ENCODE assay signal across 10 cellular contexts in the genomic region with DNA sequence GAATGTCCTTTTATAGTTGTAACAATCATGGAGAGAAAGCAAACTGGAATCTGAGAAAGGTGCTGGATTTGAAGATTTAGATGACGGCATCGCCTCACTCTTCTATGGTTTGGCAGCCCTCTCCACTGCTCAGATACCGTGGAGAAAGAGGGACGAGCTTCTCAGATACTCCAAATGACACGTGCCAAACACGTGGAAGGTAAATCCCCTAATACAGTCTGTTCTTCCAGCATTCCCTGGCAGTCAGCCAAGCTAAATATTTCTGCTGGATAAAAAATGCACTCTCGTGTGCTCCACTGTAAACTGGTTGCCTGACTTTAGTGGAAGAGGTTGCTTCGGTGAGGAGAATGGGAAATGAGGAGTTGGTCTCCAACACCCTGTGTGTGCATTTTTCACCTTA. TPM values are rescaled to one million over a fixed set of nuclear protein-coding genes. Genes with fewer than 3 reads are reported as not detected.
A peak's percentile ranks its signal among the peaks of the same experiment; 100 is the strongest.
DNase-seq lines count a peak whose midpoint lies in the region; ATAC-seq and TF ChIP-seq lines count a peak whose summit lies in the region.
"Had no signal": no experiment of that assay in that cellular context is flagged by ENCODE, and none has a peak within 500 bp of the region (broad histone marks: within the 10 kb centered on the region; RNA-seq: fewer than 3 reads in every experiment).

No MANE protein-coding gene starts in this region.

- H3K27me3 ChIP-seq in brain microvascular endothelial cell (replicated peaks) (no peaks in the 10 kb centered on the region), MM.1S (replicated peaks; ENCODE audit: insufficient read depth, low read length) (no peaks in the 10 kb centered on the region)

- H3K36me3 ChIP-seq in brain microvascular endothelial cell (replicated peaks) = no peaks in the 10 kb centered on the region
- no peaks in the 10 kb centered on the region for H3K36me3 ChIP-seq in MM.1S (replicated peaks; ENCODE audit: insufficient read depth, low read length)

- in situ Hi-C loops in brain microvascular endothelial cell (cut with HindIII; ENCODE audit: low pct_ligation_motif_present, low sequenced_read_pairs) = no loop called here

- no peaks in the 10 kb centered on the region for H3K9me2 ChIP-seq in MM.1S (replicated peaks; ENCODE audit: insufficient read depth, low read length)

- H4K20me1 ChIP-seq in MM.1S (ENCODE audit: insufficient read depth, low read length) = no peaks in the 10 kb centered on the region

- no peak overlapping the region for H3K4me2 ChIP-seq in MM.1S (ENCODE audit: low read depth, low read length)

- no peaks in the 10 kb centered on the region for H3K9me3 ChIP-seq in MM.1S (replicated peaks; ENCODE audit: insufficient read depth, low read length)

- no peak overlapping the region for H3K27ac ChIP-seq in brain microvascular endothelial cell
- no peak overlapping the region for H3K27ac ChIP-seq in MM.1S (ENCODE audit: low read length)

- ATAC-seq in GM21723 (IDR thresholded peaks at IDR 0.05; ENCODE audit: unreplicated experiment) (no peak), GM21360 (IDR thresholded peaks at IDR 0.05; ENCODE audit: unreplicated experiment) (no peak)

- no peak for TF ChIP-seq CTCF in brain microvascular endothelial cell (IDR thresholded peaks at IDR 0.05; ENCODE audit: low read depth, low read length, missing control alignments)
- TF ChIP-seq CTCF in MM.1S (IDR thresholded peaks at IDR 0.05; ENCODE audit: low read length) = no peak

- no peaks in the 10 kb centered on the region for H3K4me1 ChIP-seq in MM.1S (ENCODE audit: low read length)

- no peak overlapping the region for H2AFZ ChIP-seq in MM.1S (ENCODE audit: low read length)

- peaks cover 53% of the 10 kb centered on the region for H3K79me2 ChIP-seq in MM.1S (ENCODE audit: low read length)

- no peak overlapping the region for H3K9ac ChIP-seq in MM.1S (ENCODE audit: low read length)

- H3K4me3 ChIP-seq in brain microvascular endothelial cell (ENCODE audit: low read depth, low read length) (no peak overlapping the region), MM.1S (ENCODE audit: low read length) (no peak overlapping the region)

- DNase-seq in Daoy (ENCODE audit: low read depth) (peak; percentile 84), NCI-H2171 (lab: John Stamatoyannopoulos, UW) (peak; percentile 42), brain microvascular endothelial cell (peak; percentile 74), myocyte (ENCODE audit: low read depth) (peak; percentile 80), MM.1S (no peak)
- DNase-seq in activated T-cell treated with anti-CD3 and anti-CD28 coated beads, Interleukin-2, amount 50 U/mL, for 1 hour = no peak
- DNase-seq: activated naive CD4-positive, alpha-beta T cell treated with Interleukin-2 at 50 U/mL for 16 hours; kidney had no signal

- no peaks in the 10 kb centered on the region for H3F3A ChIP-seq in MM.1S (ENCODE audit: insufficient read depth, low read length)

RNA-seq across cellular contexts. Expression of a gene that starts 16.7 kb away (rescaled TPM):
- 0.86 and 2.9 TPM in 2 replicates for total RNA-seq in Daoy (2014; rRNA removed; shearing (Covaris generic))
- 0.67 and 0.94 TPM in 2 replicates for total RNA-seq in myocyte
- polyA plus RNA-seq in myocyte (2012) = 0.81 TPM

Comparison
In these comparisons a context has a peak if more than half of its experiments do, and no peak if none do; other contexts are left out.
1. DNase-seq: peak in Daoy (single experiment), NCI-H2171 (single experiment), brain microvascular endothelial cell (single experiment) and myocyte (single experiment); none in MM.1S (single experiment) and activated T-cell treated with anti-CD3 and anti-CD28 coated beads, Interleukin-2, amount 50 U/mL, for 1 hour (single experiment).